ENCODE assay signal across 1 cellular context in genomic region chr5:82352146-82352791, GRCh38.
TF ChIP-seq lines count a peak whose summit lies in the region.

No MANE protein-coding gene starts in this region.

TF ChIP-seq in HepG2, 621 proteins besides CTCF, POLR2A, EP300 and RAD21 (continued from another document):
- no peak for TF ChIP-seq RERE (CRISPR knock-in tag; IDR thresholded peaks at IDR 0.05; ENCODE audit: low read depth)
- TF ChIP-seq ADNP (CRISPR knock-in tag; IDR thresholded peaks at IDR 0.05), result no peak
- no peak for TF ChIP-seq GMEB1 (CRISPR knock-in tag; IDR thresholded peaks at IDR 0.05; ENCODE audit: borderline replicate concordance)
- no peak for TF ChIP-seq ZNF598 (CRISPR knock-in tag; IDR thresholded peaks at IDR 0.05; ENCODE audit: borderline replicate concordance)
- no peak for TF ChIP-seq CC2D1A (CRISPR knock-in tag; IDR thresholded peaks at IDR 0.05)
